ENCODE assay signal across 1 cellular context in genomic region chr5:54217826-54218503, GRCh38.
TF ChIP-seq lines count a peak whose summit lies in the region.

No MANE protein-coding gene starts in this region.

TF ChIP-seq in H1, 55 proteins besides CTCF, POLR2A, EP300 and RAD21:
- TF ChIP-seq CHD7 (IDR thresholded peaks at IDR 0.05; ENCODE audit: insufficient replicate concordance, low read length) (peak; percentile 79), BCL11A (IDR thresholded peaks at IDR 0.05; ENCODE audit: low read depth in 2 of 2, low read length in 2 of 2) (no peak)
